12 cellular contexts compared by ENCODE assay signal in genomic region chr1:27564710-27565649, GRCh38. TPM values are rescaled to one million over a fixed set of nuclear protein-coding genes. Genes with fewer than 3 reads are reported as not detected.
DNase-seq lines count a peak whose midpoint lies in the region; ATAC-seq and TF ChIP-seq lines count a peak whose summit lies in the region.
"Had no signal": no experiment of that assay in that cellular context is flagged by ENCODE, and none has a peak within 500 bp of the region (broad histone marks: within the 10 kb centered on the region; RNA-seq: fewer than 3 reads in every experiment).

No MANE protein-coding gene starts in this region.

- no peaks in the 10 kb centered on the region for H3K9me2 ChIP-seq in PC-9 (ENCODE audit: insufficient read depth)

- H3K27me3 ChIP-seq in PC-9 (ENCODE audit: insufficient read depth, low read depth) (no peaks in the 10 kb centered on the region), tibial nerve (no peaks in the 10 kb centered on the region), H7 (ENCODE audit: control insufficient read depth, insufficient read depth, low read length) (no peaks in the 10 kb centered on the region)

- H4K20me1 ChIP-seq in PC-9 (ENCODE audit: insufficient read depth) = no peaks in the 10 kb centered on the region

- TF ChIP-seq EP300 in tibial nerve (IDR thresholded peaks at IDR 0.05) = no peak

- H3K36me3 ChIP-seq in PC-9 (ENCODE audit: low read depth) = no peaks in the 10 kb centered on the region
- H3K36me3 ChIP-seq in tibial nerve = no peaks in the 10 kb centered on the region
- H3K36me3 ChIP-seq in H7 (replicated peaks; ENCODE audit: control insufficient read depth, insufficient read depth, low read length) = no peaks in the 10 kb centered on the region; the same call in 1 of the 2 replicates

- TF ChIP-seq CTCF in PC-9 (conservative IDR thresholded peaks at IDR 0.05) (no peak), tibial nerve (IDR thresholded peaks at IDR 0.05) (no peak)

- TF ChIP-seq POLR2A in tibial nerve (IDR thresholded peaks at IDR 0.05) = no peak

- no peak for ATAC-seq in GM21515 (IDR thresholded peaks at IDR 0.05; ENCODE audit: unreplicated experiment)

- H3K9me3 ChIP-seq in PC-9 (ENCODE audit: insufficient read depth, low read depth) (no peaks in the 10 kb centered on the region), tibial nerve (no peaks in the 10 kb centered on the region)

- peak overlapping the region; percentile 69; the same call in 1 of the 2 replicates for H3K4me2 ChIP-seq in PC-9

- BruUV-seq in PC-9 (replicated peaks; lab: Mats Ljungman, UMichigan) = TSS peak; percentile 47

- H3F3A ChIP-seq in PC-9 (ENCODE audit: insufficient read depth, low read depth) = peaks cover 12% of the 10 kb centered on the region; the same call in 1 of the 2 replicates

- H3K27ac ChIP-seq in PC-9 = peak overlapping the region; percentile 72
- peak overlapping the region; percentile 20 for H3K27ac ChIP-seq in epithelial cell of prostate
- H3K27ac ChIP-seq in tibial nerve = peak overlapping the region; percentile 73 to 96 (median 86)

- H3K4me3 ChIP-seq in PC-9 (no peak overlapping the region; the same call in 1 of the 2 replicates), tibial nerve (no peak overlapping the region), H7 (ENCODE audit: insufficient read depth, low read depth, low read length) (no peak overlapping the region)

- POLR2A ChIA-PET in PC-9 (lab: Charles Lee; ENCODE audit: unreplicated experiment) = interaction anchor here (0.5 to 0.8 kb wide), 2 partner anchors 8 to 25 kb away, joined by 3 to 9 read pairs; no protein-coding TSS in a partner anchor

- H3K79me2 ChIP-seq in PC-9 (ENCODE audit: low read depth) = peaks cover 7% of the 10 kb centered on the region; the same call in 1 of the 2 replicates

- CTCF ChIA-PET in PC-9 (lab: Charles Lee) = interaction anchor here (0.5 to 0.6 kb wide), 3 partner anchors 8 to 65 kb away, joined by 3 to 18 read pairs (median 3); partner anchors contain the start of gene AHDC1

- intact Hi-C loops in PC-9 (cut with micrococcal nuclease; ENCODE audit: unreplicated experiment) = no loop called here

- H3K4me1 ChIP-seq in PC-9 (replicated peaks; ENCODE audit: insufficient read depth) (peaks cover 36% of the 10 kb centered on the region), tibial nerve (peaks cover 0 to 100% (median 86%) of the 10 kb centered on the region in 4 donors)

- H2AFZ ChIP-seq in PC-9 = no peak overlapping the region

- WGBS in tibial nerve, 2 donors = 28% methylated on average over 22 to 26 of the region's 26 CpGs

- DNase-seq in PC-9 (no peak), epithelial cell of prostate (ENCODE audit: low read depth, low spot score) (no peak), myocyte (ENCODE audit: low read depth) (peak; percentile 66), tibial nerve (ENCODE audit: low spot score in 2 of 2) (no peak), H7 (no peak), KG1 (lab: John Stamatoyannopoulos, UW) (no peak)
- no peak for DNase-seq in stimulated activated CD4-positive, alpha-beta T cell treated with anti-CD3 and anti-CD28 coated beads, Interleukin-4, amount 100 ng/mL, for 24 hours
- DNase-seq: activated T-cell treated with anti-CD3 and anti-CD28 coated beads, Interleukin-2, amount 50 U/mL, for 48 hours; DMS79 treated with DMSO at 0.1 percent for 48 hours; immature natural killer cell; NCI-H1105 had no signal

RNA-seq across cellular contexts. Expression of gene AHDC1, which starts 39.0 kb away (rescaled TPM):
- total RNA-seq in PC-9 (2021) = 45.9 and 48.8 TPM in 2 replicates
- total RNA-seq in myocyte = 46.6 and 55.3 TPM in 2 replicates
- polyA plus RNA-seq in myocyte (2012) = 67.3 TPM
- total RNA-seq in tibial nerve = 10 to 100 TPM; 26.4 to 39.9 (median 34.6) TPM
- total RNA-seq in H7 (2014; rRNA removed; shearing (Covaris generic)) = 8.8 and 11.2 TPM in 2 replicates

Comparison
In these comparisons a context has a peak if more than half of its experiments do, and no peak if none do; other contexts are left out.
1. H3K27ac ChIP-seq: peak in every context shown above with its lines; median percentile 86 in tibial nerve; 72 in PC-9; 20 in epithelial cell of prostate.